18 cellular contexts compared by ENCODE assay signal in the genomic region with DNA sequence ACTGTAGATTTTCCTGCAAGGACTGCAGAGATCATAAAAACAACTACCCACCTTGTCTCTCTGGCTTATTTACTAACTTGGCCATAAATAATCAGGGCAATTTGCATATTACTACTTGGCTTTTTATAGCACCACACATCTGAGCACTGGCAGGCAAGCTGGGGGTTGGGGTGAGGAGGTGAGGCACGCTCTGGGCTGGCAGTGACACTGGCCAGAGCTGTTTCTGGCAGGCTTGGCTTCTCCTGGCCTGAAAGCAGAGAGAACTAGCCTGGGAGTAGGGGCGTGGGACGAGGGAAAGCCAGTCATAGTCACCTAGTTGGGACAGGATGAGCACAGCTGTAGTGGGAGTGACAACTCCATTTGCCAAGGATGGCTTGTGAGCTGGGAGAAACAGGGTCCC.
DNase-seq lines count a peak whose midpoint lies in the region; ATAC-seq and TF ChIP-seq lines count a peak whose summit lies in the region.
"Had no signal": no experiment of that assay in that cellular context is flagged by ENCODE, and none has a peak within 500 bp of the region (broad histone marks: within the 10 kb centered on the region; RNA-seq: fewer than 3 reads in every experiment).

No MANE protein-coding gene starts in this region.

- H3K36me3 ChIP-seq in Peyer's patch = no peaks in the 10 kb centered on the region
- H3K36me3 ChIP-seq in H7 (replicated peaks; ENCODE audit: control insufficient read depth, insufficient read depth, low read length) = no peaks in the 10 kb centered on the region

- TF ChIP-seq POLR2A in Peyer's patch (IDR thresholded peaks at IDR 0.05) = no peak

- H3K27me3 ChIP-seq in Peyer's patch = no peaks in the 10 kb centered on the region
- H3K27me3 ChIP-seq in H7 (ENCODE audit: control insufficient read depth, insufficient read depth, low read length) = no peaks in the 10 kb centered on the region

- DNase-seq in NCI-H526 treated with DMSO at 0.1 percent for 48 hours (lab: John Stamatoyannopoulos, UW) (peak; percentile 83), germinal center (ENCODE audit: low spot score) (peak; percentile 50), left ventricle myocardium superior (peak; percentile 80), substantia nigra (lab: John Stamatoyannopoulos, UW) (peak in 5 of 49 donors; percentile 8 to 29 (median 12)), NCI-H226 (no peak), Peyer's patch (no peak), H7 (no peak)
- DNase-seq: ACHN, AML-193, DMS153, EL, HCEC 1CT, IMR-90, Kasumi-1, MM.1S, NCI-H1930, NCI-H2171, SIG-M5 had no signal

- H3K9me3 ChIP-seq in Peyer's patch = no peaks in the 10 kb centered on the region

- no peak for TF ChIP-seq CTCF in Peyer's patch (IDR thresholded peaks at IDR 0.05)

- intact Hi-C loops in left ventricle myocardium superior (cut with micrococcal nuclease) = no loop called here

- ATAC-seq in left ventricle myocardium superior = peak; percentile 96

- H3K27ac ChIP-seq in substantia nigra (ENCODE audit: low read depth, low read length, poor library complexity, severe bottlenecking) (peak overlapping the region; percentile 4), Peyer's patch (no peak overlapping the region)

- H3K4me1 ChIP-seq in Peyer's patch = no peaks in the 10 kb centered on the region

- H3K4me3 ChIP-seq in Peyer's patch = no peak overlapping the region
- H3K4me3 ChIP-seq in H7 (ENCODE audit: insufficient read depth, low read depth, low read length) = no peak overlapping the region

Comparison
In these comparisons a context has a peak if more than half of its experiments do, and no peak if none do; other contexts are left out.
1. DNase-seq: peak in NCI-H526 treated with DMSO at 0.1 percent for 48 hours (single experiment), germinal center (single experiment) and left ventricle myocardium superior (single experiment); none in NCI-H226 (single experiment), Peyer's patch (0 of 3) and H7 (single experiment).